In the genomic region with DNA sequence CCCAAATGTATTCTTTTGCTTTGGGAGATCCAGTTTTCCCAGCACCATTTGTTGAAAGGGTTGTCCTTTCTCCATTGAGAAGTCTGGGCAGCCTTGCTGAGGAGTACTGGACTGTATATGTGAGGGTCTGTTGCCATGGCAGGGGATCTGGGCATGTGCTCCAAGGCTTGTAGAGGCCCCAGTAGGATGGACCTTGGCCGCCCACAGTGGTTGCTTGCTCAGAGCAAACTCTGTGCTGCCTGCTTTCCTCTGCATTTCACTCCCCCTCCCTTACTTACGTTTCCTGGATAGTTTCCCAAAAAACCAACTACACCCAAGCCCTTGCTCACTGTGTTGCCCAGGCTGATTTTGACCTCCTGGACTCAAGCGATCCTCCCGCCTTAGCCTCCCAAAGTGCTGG, we compare ENCODE assay signal across 25 cellular contexts.
"Had no signal": no experiment of that assay in that cellular context is flagged by ENCODE, and none has a peak within 500 bp of the region (broad histone marks: within the 10 kb centered on the region; RNA-seq: fewer than 3 reads in every experiment).

No MANE protein-coding gene starts in this region.

- DNase-seq: naive B cell; naive thymus-derived CD8-positive, alpha-beta T cell; nephron progenitor cell; nucleus accumbens; psoas muscle; sigmoid colon; small intestine; stimulated activated CD4-positive, alpha-beta T cell treated with anti-CD3 and anti-CD28 coated beads, Interleukin-12 subunit alpha, Interleukin-12 subunit beta, amount 100 ng/mL, for 4 hours; stimulated activated CD4-positive, alpha-beta T cell treated with anti-CD3 and anti-CD28 coated beads, Interleukin-1b, Interleukin-23, amount 100 ng/mL, for 48 hours; stimulated activated CD4-positive, alpha-beta T cell treated with anti-CD3 and anti-CD28 coated beads, Interleukin-4, amount 100 ng/mL, for 1 hour; stimulated activated CD4-positive, alpha-beta T cell treated with anti-CD3 and anti-CD28 coated beads, Interleukin-4, amount 100 ng/mL, for 4 hours; stimulated activated CD8-positive, alpha-beta memory T cell treated with anti-CD3 and anti-CD28 coated beads, Interleukin-4, amount 100 ng/mL, for 48 hours; stimulated activated naive CD4-positive, alpha-beta T cell; stimulated activated naive CD8-positive, alpha-beta T cell treated with anti-CD3 and anti-CD28 coated beads, Interleukin-15, amount 100 ng/mL, for 72 hours; stimulated activated naive CD8-positive, alpha-beta T cell treated with anti-CD3 and anti-CD28 coated beads, Interleukin-15, Interleukin-2, amounts not matched to agents 100 U/mL and 50 U/mL, for 24 hours; substantia nigra; testis; transverse colon; upper lobe of right lung; uterus had no signal

- H3K36me3 ChIP-seq: neutrophil, pancreas, sigmoid colon, suprapubic skin, tibial artery, transverse colon, upper lobe of right lung, uterus had no signal

- H3K9me3 ChIP-seq: neutrophil, pancreas, psoas muscle, sigmoid colon, suprapubic skin, testis, tibial artery, transverse colon, upper lobe of right lung, uterus had no signal

- H3K27ac ChIP-seq: neutrophil, pancreas, psoas muscle, sigmoid colon, suprapubic skin, testis, tibial artery, transverse colon, upper lobe of right lung, uterus had no signal

- H3K4me3 ChIP-seq: pancreas, psoas muscle, sigmoid colon, suprapubic skin, testis, tibial artery, transverse colon, upper lobe of right lung, uterus had no signal

- ATAC-seq: naive thymus-derived CD8-positive, alpha-beta T cell; pancreas; psoas muscle; stimulated activated memory B cell treated with anti-CD40 and anti-IgM and Interleukin-4, amounts not matched to agents 10 μg/mL and 1 μg/mL and 100 μg/mL, for 72 hours; stimulated activated naive CD8-positive, alpha-beta T cell treated with anti-CD3 and anti-CD28 coated beads, Interleukin-15, amount 100 ng/mL, for 72 hours; stimulated activated naive CD8-positive, alpha-beta T cell treated with anti-CD3 and anti-CD28 coated beads, Interleukin-15, Interleukin-2, amounts not matched to agents 100 U/mL and 50 U/mL, for 24 hours; upper lobe of right lung had no signal

- H3K4me1 ChIP-seq: pancreas, psoas muscle, sigmoid colon, suprapubic skin, testis, tibial artery, transverse colon, upper lobe of right lung, uterus had no signal

- H3K27me3 ChIP-seq: pancreas, sigmoid colon, suprapubic skin, testis, transverse colon, upper lobe of right lung, uterus had no signal

- FAIRE-seq: pancreas, small intestine had no signal
